Comparison of ENCODE assay signal across 9 cellular contexts in genomic region chr17:8470447-8471047, GRCh38. TPM values are rescaled to one million over a fixed set of nuclear protein-coding genes. Genes with fewer than 3 reads are reported as not detected.
DNase-seq lines count a peak whose midpoint lies in the region; ATAC-seq and TF ChIP-seq lines count a peak whose summit lies in the region.
"Had no signal": no experiment of that assay in that cellular context is flagged by ENCODE, and none has a peak within 500 bp of the region (broad histone marks: within the 10 kb centered on the region; RNA-seq: fewer than 3 reads in every experiment).

No MANE protein-coding gene starts in this region.

- H3K9me3 ChIP-seq in sigmoid colon = no peaks in the 10 kb centered on the region

- WGBS in sigmoid colon, 2 donors = 91 to 94% methylated on average over 20 of the region's 20 CpGs

- no peak for TF ChIP-seq CTCF in sigmoid colon (IDR thresholded peaks at IDR 0.05)

- peak; percentile 86 for DNase-seq in NCI-H1105 (lab: John Stamatoyannopoulos, UW)
- peak; percentile 63 for DNase-seq in astrocyte of the hippocampus (ENCODE audit: low read depth, low spot score)
- peak; percentile 82 for DNase-seq in left ventricle myocardium superior
- peak; percentile 84 for DNase-seq in sigmoid colon
- DNase-seq in HUDEP-2 (lab: John Stamatoyannopoulos, UW; ENCODE audit: unreplicated experiment in 76 of 76) = no peak
- DNase-seq in activated naive CD4-positive, alpha-beta T cell treated with anti-CD3 and anti-CD28 coated beads, Interleukin-2, amount 50 U/mL, for 72 hours (ENCODE audit: low spot score in 2 of 2) = no peak
- no peak for DNase-seq in activated T-cell treated with anti-CD3 and anti-CD28 coated beads, Interleukin-2, amount 50 U/mL, for 72 hours

- no peaks in the 10 kb centered on the region for H3K4me1 Mint-ChIP-seq in activated T-cell treated with anti-CD3 and anti-CD28 coated beads, Interleukin-2, amount 50 U/mL, for 72 hours (ENCODE audit: low read depth)

- no peaks in the 10 kb centered on the region for H3K27me3 ChIP-seq in sigmoid colon

- no peak for TF ChIP-seq POLR2A in sigmoid colon (IDR thresholded peaks at IDR 0.05)

- peak overlapping the region in 1 of 2 donors; percentile 53 for H3K27ac Mint-ChIP-seq in activated naive CD4-positive, alpha-beta T cell treated with anti-CD3 and anti-CD28 coated beads, Interleukin-2, amount 50 U/mL, for 72 hours
- H3K27ac Mint-ChIP-seq in activated T-cell treated with anti-CD3 and anti-CD28 coated beads, Interleukin-2, amount 50 U/mL, for 72 hours = no peak overlapping the region
- H3K27ac Mint-ChIP-seq: activated T-helper 1 cell treated with anti-CD3 and anti-CD28 coated beads, Interleukin-12 subunit alpha, Interleukin-12 subunit beta, Interleukin-2, Interleukin-4 antibody, amounts not matched to agents 30 ng/mL and 10 ng/mL and 1 ng/mL, durations not matched to agents 14 hours and 24 hours and 36 hours had no signal

- H3K4me3 Mint-ChIP-seq in activated T-cell treated with anti-CD3 and anti-CD28 coated beads, Interleukin-2, amount 50 U/mL, for 72 hours = no peak overlapping the region
- H3K4me3 Mint-ChIP-seq: activated T-helper 1 cell treated with anti-CD3 and anti-CD28 coated beads, Interleukin-12 subunit alpha, Interleukin-12 subunit beta, Interleukin-2, Interleukin-4 antibody, amounts not matched to agents 30 ng/mL and 10 ng/mL and 1 ng/mL, durations not matched to agents 14 hours and 24 hours and 36 hours had no signal

- H3K4me1 ChIP-seq in sigmoid colon = peaks cover 0 to 37% (median 27%) of the 10 kb centered on the region in 4 donors

- TF ChIP-seq EP300 in sigmoid colon (IDR thresholded peaks at IDR 0.05) = no peak

- H3K27me3 Mint-ChIP-seq in activated T-cell treated with anti-CD3 and anti-CD28 coated beads, Interleukin-2, amount 50 U/mL, for 72 hours (ENCODE audit: low read depth) = no peaks in the 10 kb centered on the region

- ATAC-seq in left ventricle myocardium superior (peak; percentile 57), GM18909 (IDR thresholded peaks at IDR 0.05; ENCODE audit: poor library complexity, unreplicated experiment) (no peak)
- ATAC-seq in activated naive CD4-positive, alpha-beta T cell treated with anti-CD3 and anti-CD28 coated beads, Interleukin-2, amount 50 U/mL, for 72 hours = no peak
- ATAC-seq in activated T-cell treated with anti-CD3 and anti-CD28 coated beads, Interleukin-2, amount 50 U/mL, for 72 hours (replicated peaks in 1 of 2) = no peak

- no peak overlapping the region for H3K4me3 ChIP-seq in sigmoid colon

- no peaks in the 10 kb centered on the region for H3K9me3 Mint-ChIP-seq in activated naive CD4-positive, alpha-beta T cell treated with anti-CD3 and anti-CD28 coated beads, Interleukin-2, amount 50 U/mL, for 72 hours
- no peaks in the 10 kb centered on the region for H3K9me3 Mint-ChIP-seq in activated T-cell treated with anti-CD3 and anti-CD28 coated beads, Interleukin-2, amount 50 U/mL, for 72 hours
- H3K9me3 Mint-ChIP-seq: activated T-helper 1 cell treated with anti-CD3 and anti-CD28 coated beads, Interleukin-12 subunit alpha, Interleukin-12 subunit beta, Interleukin-2, Interleukin-4 antibody, amounts not matched to agents 30 ng/mL and 10 ng/mL and 1 ng/mL, durations not matched to agents 14 hours and 24 hours and 36 hours had no signal

- H3K27ac ChIP-seq in sigmoid colon = peak overlapping the region; percentile 17 to 57 (median 56)

- intact Hi-C loops in left ventricle myocardium superior (cut with micrococcal nuclease) = no loop called here
- intact Hi-C loops in sigmoid colon (cut with DNase I) = no loop called here

- H3K36me3 ChIP-seq in sigmoid colon = peaks cover 12 to 61% (median 29%) of the 10 kb centered on the region in 4 donors

- H3K36me3 Mint-ChIP-seq in activated naive CD4-positive, alpha-beta T cell treated with anti-CD3 and anti-CD28 coated beads, Interleukin-2, amount 50 U/mL, for 72 hours = peaks cover 0 to 5% of the 10 kb centered on the region in 2 donors
- peaks cover 3 to 16% of the 10 kb centered on the region in 2 donors for H3K36me3 Mint-ChIP-seq in activated T-cell treated with anti-CD3 and anti-CD28 coated beads, Interleukin-2, amount 50 U/mL, for 72 hours (ENCODE audit: insufficient read depth in 2 of 2)

RNA-seq across cellular contexts. Expression of gene NDEL1, which starts 34.9 kb away (rescaled TPM):
- total RNA-seq in left ventricle myocardium superior (25.5 TPM), sigmoid colon (10 to 100 TPM; 34.9 to 56.8 (median 49.4) TPM)
- polyA plus RNA-seq in sigmoid colon = 10 to 100 TPM; 31.3 to 41.4 (median 37.2) TPM
- total RNA-seq in activated naive CD4-positive, alpha-beta T cell treated with anti-CD3 and anti-CD28 coated beads, Interleukin-2, amount 50 U/mL, for 72 hours = 10 to 100 TPM; 68.1 to 72.4 TPM
- total RNA-seq in activated T-cell treated with anti-CD3 and anti-CD28 coated beads, Interleukin-2, amount 50 U/mL, for 72 hours = 10 to 100 TPM; 65.1 to 74.2 TPM

Comparison
In these comparisons a context has a peak if more than half of its experiments do, and no peak if none do; other contexts are left out.
1. DNase-seq: peak in NCI-H1105 (single experiment), astrocyte of the hippocampus (single experiment), left ventricle myocardium superior (single experiment) and sigmoid colon (single experiment); none in HUDEP-2 (0 of 76), activated naive CD4-positive, alpha-beta T cell treated with anti-CD3 and anti-CD28 coated beads, Interleukin-2, amount 50 U/mL, for 72 hours (0 of 2) and activated T-cell treated with anti-CD3 and anti-CD28 coated beads, Interleukin-2, amount 50 U/mL, for 72 hours (0 of 2).